Comparison of ENCODE assay signal across 1 cellular context in the genomic region with DNA sequence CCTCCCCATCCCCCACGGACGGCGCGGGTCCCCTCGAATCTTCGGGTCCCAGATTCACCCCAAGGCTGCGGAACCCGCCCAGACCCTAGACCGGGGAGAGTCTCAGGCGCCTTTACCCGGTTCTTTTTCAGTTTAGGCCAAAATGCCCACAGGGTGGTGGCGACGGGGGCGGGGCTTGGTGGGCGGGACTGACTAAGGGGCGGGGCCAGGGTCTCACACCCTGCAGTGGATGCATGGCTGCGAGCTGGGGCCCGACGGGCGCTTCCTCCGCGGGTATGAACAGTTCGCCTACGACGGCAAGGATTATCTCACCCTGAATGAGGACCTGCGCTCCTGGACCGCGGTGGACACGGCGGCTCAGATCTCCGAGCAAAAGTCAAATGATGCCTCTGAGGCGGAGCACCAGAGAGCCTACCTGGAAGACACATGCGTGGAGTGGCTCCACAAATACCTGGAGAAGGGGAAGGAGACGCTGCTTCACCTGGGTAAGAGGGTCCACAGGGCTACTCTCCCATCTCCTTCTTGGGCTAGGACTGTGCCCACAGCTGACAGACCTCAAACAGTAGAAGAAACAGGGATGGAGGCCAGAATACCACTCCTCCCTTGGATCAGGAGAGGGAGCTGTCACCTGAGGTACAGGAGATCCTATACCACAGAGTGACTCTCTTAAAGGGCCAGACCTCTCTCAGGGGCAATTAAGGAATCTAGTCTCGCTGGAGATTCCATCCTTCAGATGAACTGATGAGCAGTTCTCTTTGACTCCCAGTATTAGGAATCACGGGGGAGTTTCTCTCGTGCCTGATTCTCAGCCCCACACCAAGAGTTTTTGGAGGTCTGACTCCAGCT.
A peak's percentile ranks its signal among the peaks of the same experiment; 100 is the strongest.
TF ChIP-seq lines count a peak whose summit lies in the region.

No MANE protein-coding gene starts in this region.

TF ChIP-seq in GM12878, 131 proteins besides CTCF, POLR2A, EP300 and RAD21 (continued from another document and continues in another):
- TF ChIP-seq MYB (IDR thresholded peaks at IDR 0.05; ENCODE audit: borderline replicate concordance, low read depth, low read length) (no peak), IRF4 (IDR thresholded peaks at IDR 0.05; ENCODE audit: low read depth, low read length) (no peak), KLF5 (IDR thresholded peaks at IDR 0.05; ENCODE audit: partially characterized antibody) (no peak), POLR2AphosphoS5 (IDR thresholded peaks at IDR 0.05; ENCODE audit: low read length) (peak; percentile 54), POLR2AphosphoS2 (IDR thresholded peaks at IDR 0.05; ENCODE audit: low read depth, low read length) (peak; percentile 26; the same call in 1 of the 2 replicates), PML (IDR thresholded peaks at IDR 0.05; ENCODE audit: low read length) (no peak), RFX5 (IDR thresholded peaks at IDR 0.05; ENCODE audit: low read depth, low read length) (no peak), MYC (IDR thresholded peaks at IDR 0.05; ENCODE audit: insufficient read depth, insufficient read length, insufficient replicate concordance, low read length, severe bottlenecking) (no peak), WRNIP1 (IDR thresholded peaks at IDR 0.05; ENCODE audit: borderline replicate concordance, low read depth, low read length) (0 out of 2 replicates have a peak, but pooled peaks have one; percentile 23), SREBF1 (IDR thresholded peaks at IDR 0.05; ENCODE audit: low read length) (no peak), NR2C2 (IDR thresholded peaks at IDR 0.05; ENCODE audit: borderline replicate concordance, control insufficient read depth, insufficient read length, low read depth) (no peak), CEBPB (IDR thresholded peaks at IDR 0.05; ENCODE audit: borderline replicate concordance in 1 of 2, low read depth in 2 of 2, low read length in 2 of 2) (no peak), BACH1 (IDR thresholded peaks at IDR 0.05; ENCODE audit: borderline replicate concordance) (peak; percentile 25; the same call in 1 of the 2 replicates), MEF2A (IDR thresholded peaks at IDR 0.05; ENCODE audit: insufficient read depth, low read depth, low read length) (0 out of 2 replicates have a peak, but pooled peaks have one; percentile 6), POU2F2 (IDR thresholded peaks at IDR 0.05; ENCODE audit: borderline replicate concordance, low read depth, low read length) (peak; percentile 34; the same call in 1 of the 3 replicates), SMARCA5 (IDR thresholded peaks at IDR 0.05) (no peak), ZBED1 (IDR thresholded peaks at IDR 0.05; ENCODE audit: borderline replicate concordance) (no peak), NR2F1 (conservative IDR thresholded peaks at IDR 0.05) (no peak), FOS (IDR thresholded peaks at IDR 0.05; ENCODE audit: borderline replicate concordance, extremely low read depth, insufficient read length) (no peak), RB1 (IDR thresholded peaks at IDR 0.05; ENCODE audit: borderline replicate concordance) (no peak), BRCA1 (IDR thresholded peaks at IDR 0.05; ENCODE audit: low read depth, low read length) (no peak), RUNX3 (IDR thresholded peaks at IDR 0.05; ENCODE audit: low read length) (peak; percentile 14; the same call in 1 of the 2 replicates), YY1 (IDR thresholded peaks at IDR 0.05; ENCODE audit: low read depth, low read length) (peak; percentile 43; the same call in 1 of the 2 replicates), MTA3 (IDR thresholded peaks at IDR 0.05; ENCODE audit: borderline replicate concordance, low read length) (0 out of 2 replicates have a peak, but pooled peaks have one; percentile 38), CBX5 (IDR thresholded peaks at IDR 0.05; ENCODE audit: low read depth) (no peak), GABPA (IDR thresholded peaks at IDR 0.05; ENCODE audit: low read depth) (no peak), BHLHE40 (IDR thresholded peaks at IDR 0.05; ENCODE audit: borderline replicate concordance in 1 of 2, low read depth in 2 of 2, low read length in 1 of 2) (no peak)
- TF ChIP-seq, protein P1, sequence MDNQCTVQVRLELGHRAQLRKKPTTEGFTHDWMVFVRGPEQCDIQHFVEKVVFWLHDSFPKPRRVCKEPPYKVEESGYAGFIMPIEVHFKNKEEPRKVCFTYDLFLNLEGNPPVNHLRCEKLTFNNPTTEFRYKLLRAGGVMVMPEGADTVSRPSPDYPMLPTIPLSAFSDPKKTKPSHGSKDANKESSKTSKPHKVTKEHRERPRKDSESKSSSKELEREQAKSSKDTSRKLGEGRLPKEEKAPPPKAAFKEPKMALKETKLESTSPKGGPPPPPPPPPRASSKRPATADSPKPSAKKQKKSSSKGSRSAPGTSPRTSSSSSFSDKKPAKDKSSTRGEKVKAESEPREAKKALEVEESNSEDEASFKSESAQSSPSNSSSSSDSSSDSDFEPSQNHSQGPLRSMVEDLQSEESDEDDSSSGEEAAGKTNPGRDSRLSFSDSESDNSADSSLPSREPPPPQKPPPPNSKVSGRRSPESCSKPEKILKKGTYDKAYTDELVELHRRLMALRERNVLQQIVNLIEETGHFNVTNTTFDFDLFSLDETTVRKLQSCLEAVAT (IDR thresholded peaks at IDR 0.05) = no peak
- TF ChIP-seq, protein P2, sequence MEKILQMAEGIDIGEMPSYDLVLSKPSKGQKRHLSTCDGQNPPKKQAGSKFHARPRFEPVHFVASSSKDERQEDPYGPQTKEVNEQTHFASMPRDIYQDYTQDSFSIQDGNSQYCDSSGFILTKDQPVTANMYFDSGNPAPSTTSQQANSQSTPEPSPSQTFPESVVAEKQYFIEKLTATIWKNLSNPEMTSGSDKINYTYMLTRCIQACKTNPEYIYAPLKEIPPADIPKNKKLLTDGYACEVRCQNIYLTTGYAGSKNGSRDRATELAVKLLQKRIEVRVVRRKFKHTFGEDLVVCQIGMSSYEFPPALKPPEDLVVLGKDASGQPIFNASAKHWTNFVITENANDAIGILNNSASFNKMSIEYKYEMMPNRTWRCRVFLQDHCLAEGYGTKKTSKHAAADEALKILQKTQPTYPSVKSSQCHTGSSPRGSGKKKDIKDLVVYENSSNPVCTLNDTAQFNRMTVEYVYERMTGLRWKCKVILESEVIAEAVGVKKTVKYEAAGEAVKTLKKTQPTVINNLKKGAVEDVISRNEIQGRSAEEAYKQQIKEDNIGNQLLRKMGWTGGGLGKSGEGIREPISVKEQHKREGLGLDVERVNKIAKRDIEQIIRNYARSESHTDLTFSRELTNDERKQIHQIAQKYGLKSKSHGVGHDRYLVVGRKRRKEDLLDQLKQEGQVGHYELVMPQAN (conservative IDR thresholded peaks at IDR 0.05) = no peak; the same call in 1 of the 2 replicates
- TF ChIP-seq, protein P3, sequence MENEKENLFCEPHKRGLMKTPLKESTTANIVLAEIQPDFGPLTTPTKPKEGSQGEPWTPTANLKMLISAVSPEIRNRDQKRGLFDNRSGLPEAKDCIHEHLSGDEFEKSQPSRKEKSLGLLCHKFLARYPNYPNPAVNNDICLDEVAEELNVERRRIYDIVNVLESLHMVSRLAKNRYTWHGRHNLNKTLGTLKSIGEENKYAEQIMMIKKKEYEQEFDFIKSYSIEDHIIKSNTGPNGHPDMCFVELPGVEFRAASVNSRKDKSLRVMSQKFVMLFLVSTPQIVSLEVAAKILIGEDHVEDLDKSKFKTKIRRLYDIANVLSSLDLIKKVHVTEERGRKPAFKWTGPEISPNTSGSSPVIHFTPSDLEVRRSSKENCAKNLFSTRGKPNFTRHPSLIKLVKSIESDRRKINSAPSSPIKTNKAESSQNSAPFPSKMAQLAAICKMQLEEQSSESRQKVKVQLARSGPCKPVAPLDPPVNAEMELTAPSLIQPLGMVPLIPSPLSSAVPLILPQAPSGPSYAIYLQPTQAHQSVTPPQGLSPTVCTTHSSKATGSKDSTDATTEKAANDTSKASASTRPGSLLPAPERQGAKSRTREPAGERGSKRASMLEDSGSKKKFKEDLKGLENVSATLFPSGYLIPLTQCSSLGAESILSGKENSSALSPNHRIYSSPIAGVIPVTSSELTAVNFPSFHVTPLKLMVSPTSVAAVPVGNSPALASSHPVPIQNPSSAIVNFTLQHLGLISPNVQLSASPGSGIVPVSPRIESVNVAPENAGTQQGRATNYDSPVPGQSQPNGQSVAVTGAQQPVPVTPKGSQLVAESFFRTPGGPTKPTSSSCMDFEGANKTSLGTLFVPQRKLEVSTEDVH (IDR thresholded peaks at IDR 0.05; ENCODE audit: low read depth, partially characterized antibody) = no peak
- TF ChIP-seq, protein P4, sequence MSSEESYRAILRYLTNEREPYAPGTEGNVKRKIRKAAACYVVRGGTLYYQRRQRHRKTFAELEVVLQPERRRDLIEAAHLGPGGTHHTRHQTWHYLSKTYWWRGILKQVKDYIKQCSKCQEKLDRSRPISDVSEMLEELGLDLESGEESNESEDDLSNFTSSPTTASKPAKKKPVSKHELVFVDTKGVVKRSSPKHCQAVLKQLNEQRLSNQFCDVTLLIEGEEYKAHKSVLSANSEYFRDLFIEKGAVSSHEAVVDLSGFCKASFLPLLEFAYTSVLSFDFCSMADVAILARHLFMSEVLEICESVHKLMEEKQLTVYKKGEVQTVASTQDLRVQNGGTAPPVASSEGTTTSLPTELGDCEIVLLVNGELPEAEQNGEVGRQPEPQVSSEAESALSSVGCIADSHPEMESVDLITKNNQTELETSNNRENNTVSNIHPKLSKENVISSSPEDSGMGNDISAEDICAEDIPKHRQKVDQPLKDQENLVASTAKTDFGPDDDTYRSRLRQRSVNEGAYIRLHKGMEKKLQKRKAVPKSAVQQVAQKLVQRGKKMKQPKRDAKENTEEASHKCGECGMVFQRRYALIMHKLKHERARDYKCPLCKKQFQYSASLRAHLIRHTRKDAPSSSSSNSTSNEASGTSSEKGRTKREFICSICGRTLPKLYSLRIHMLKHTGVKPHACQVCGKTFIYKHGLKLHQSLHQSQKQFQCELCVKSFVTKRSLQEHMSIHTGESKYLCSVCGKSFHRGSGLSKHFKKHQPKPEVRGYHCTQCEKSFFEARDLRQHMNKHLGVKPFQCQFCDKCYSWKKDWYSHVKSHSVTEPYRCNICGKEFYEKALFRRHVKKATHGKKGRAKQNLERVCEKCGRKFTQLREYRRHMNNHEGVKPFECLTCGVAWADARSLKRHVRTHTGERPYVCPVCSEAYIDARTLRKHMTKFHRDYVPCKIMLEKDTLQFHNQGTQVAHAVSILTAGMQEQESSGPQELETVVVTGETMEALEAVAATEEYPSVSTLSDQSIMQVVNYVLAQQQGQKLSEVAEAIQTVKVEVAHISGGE (CRISPR knock-in tag; IDR thresholded peaks at IDR 0.05) = no peak
- TF ChIP-seq, protein P5, sequence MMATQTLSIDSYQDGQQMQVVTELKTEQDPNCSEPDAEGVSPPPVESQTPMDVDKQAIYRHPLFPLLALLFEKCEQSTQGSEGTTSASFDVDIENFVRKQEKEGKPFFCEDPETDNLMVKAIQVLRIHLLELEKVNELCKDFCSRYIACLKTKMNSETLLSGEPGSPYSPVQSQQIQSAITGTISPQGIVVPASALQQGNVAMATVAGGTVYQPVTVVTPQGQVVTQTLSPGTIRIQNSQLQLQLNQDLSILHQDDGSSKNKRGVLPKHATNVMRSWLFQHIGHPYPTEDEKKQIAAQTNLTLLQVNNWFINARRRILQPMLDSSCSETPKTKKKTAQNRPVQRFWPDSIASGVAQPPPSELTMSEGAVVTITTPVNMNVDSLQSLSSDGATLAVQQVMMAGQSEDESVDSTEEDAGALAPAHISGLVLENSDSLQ (IDR thresholded peaks at IDR 0.05) = no peak
- TF ChIP-seq, protein P6, sequence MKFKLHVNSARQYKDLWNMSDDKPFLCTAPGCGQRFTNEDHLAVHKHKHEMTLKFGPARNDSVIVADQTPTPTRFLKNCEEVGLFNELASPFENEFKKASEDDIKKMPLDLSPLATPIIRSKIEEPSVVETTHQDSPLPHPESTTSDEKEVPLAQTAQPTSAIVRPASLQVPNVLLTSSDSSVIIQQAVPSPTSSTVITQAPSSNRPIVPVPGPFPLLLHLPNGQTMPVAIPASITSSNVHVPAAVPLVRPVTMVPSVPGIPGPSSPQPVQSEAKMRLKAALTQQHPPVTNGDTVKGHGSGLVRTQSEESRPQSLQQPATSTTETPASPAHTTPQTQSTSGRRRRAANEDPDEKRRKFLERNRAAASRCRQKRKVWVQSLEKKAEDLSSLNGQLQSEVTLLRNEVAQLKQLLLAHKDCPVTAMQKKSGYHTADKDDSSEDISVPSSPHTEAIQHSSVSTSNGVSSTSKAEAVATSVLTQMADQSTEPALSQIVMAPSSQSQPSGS (IDR thresholded peaks at IDR 0.05; ENCODE audit: low read length) = no peak
- TF ChIP-seq, protein P7, sequence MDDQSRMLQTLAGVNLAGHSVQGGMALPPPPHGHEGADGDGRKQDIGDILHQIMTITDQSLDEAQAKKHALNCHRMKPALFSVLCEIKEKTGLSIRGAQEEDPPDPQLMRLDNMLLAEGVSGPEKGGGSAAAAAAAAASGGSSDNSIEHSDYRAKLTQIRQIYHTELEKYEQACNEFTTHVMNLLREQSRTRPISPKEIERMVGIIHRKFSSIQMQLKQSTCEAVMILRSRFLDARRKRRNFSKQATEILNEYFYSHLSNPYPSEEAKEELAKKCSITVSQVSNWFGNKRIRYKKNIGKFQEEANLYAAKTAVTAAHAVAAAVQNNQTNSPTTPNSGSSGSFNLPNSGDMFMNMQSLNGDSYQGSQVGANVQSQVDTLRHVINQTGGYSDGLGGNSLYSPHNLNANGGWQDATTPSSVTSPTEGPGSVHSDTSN (IDR thresholded peaks at IDR 0.05; ENCODE audit: insufficient replicate concordance, low read depth, low read length) = no peak
- TF ChIP-seq, protein P8, sequence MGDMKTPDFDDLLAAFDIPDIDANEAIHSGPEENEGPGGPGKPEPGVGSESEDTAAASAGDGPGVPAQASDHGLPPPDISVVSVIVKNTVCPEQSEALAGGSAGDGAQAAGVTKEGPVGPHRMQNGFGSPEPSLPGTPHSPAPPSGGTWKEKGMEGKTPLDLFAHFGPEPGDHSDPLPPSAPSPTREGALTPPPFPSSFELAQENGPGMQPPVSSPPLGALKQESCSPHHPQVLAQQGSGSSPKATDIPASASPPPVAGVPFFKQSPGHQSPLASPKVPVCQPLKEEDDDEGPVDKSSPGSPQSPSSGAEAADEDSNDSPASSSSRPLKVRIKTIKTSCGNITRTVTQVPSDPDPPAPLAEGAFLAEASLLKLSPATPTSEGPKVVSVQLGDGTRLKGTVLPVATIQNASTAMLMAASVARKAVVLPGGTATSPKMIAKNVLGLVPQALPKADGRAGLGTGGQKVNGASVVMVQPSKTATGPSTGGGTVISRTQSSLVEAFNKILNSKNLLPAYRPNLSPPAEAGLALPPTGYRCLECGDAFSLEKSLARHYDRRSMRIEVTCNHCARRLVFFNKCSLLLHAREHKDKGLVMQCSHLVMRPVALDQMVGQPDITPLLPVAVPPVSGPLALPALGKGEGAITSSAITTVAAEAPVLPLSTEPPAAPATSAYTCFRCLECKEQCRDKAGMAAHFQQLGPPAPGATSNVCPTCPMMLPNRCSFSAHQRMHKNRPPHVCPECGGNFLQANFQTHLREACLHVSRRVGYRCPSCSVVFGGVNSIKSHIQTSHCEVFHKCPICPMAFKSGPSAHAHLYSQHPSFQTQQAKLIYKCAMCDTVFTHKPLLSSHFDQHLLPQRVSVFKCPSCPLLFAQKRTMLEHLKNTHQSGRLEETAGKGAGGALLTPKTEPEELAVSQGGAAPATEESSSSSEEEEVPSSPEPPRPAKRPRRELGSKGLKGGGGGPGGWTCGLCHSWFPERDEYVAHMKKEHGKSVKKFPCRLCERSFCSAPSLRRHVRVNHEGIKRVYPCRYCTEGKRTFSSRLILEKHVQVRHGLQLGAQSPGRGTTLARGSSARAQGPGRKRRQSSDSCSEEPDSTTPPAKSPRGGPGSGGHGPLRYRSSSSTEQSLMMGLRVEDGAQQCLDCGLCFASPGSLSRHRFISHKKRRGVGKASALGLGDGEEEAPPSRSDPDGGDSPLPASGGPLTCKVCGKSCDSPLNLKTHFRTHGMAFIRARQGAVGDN (IDR thresholded peaks at IDR 0.05) = no peak
